9 cellular contexts compared by ENCODE assay signal in genomic region chr16:50436271-50436670, GRCh38.
"Had no signal": no experiment of that assay in that cellular context is flagged by ENCODE, and none has a peak within 500 bp of the region (broad histone marks: within the 10 kb centered on the region; RNA-seq: fewer than 3 reads in every experiment).

No MANE protein-coding gene starts in this region.

- H3K27ac Mint-ChIP-seq: GM23338, H9, HFFc6 had no signal

- H3K27ac ChIP-seq: GM23248 had no signal

- H3K36me3 ChIP-seq: HAP-1 had no signal

- H3K4me3 Mint-ChIP-seq: GM23338, H9, HFFc6 had no signal

- DNase-seq: GM23248, GOT3, H7, H9, HCEC 1CT, HFFc6 had no signal

- H3K9me3 ChIP-seq: HAP-1 had no signal

- ATAC-seq: GM23338, HCT116 had no signal

- H3K4me1 ChIP-seq: HAP-1 had no signal

- H3K4me3 ChIP-seq: GM23248, GM23338, HAP-1 had no signal

- H3K9me3 Mint-ChIP-seq: HFFc6 had no signal

- H3K4me1 Mint-ChIP-seq: GM23338 had no signal
